15 cellular contexts compared by ENCODE assay signal in genomic region chr1:229112832-229113548, GRCh38.
"Had no signal": no experiment of that assay in that cellular context is flagged by ENCODE, and none has a peak within 500 bp of the region (broad histone marks: within the 10 kb centered on the region; RNA-seq: fewer than 3 reads in every experiment).

No MANE protein-coding gene starts in this region.

- H3K9ac ChIP-seq: parathyroid adenoma had no signal

- H2AFZ ChIP-seq: parathyroid adenoma had no signal

- H3K4me3 ChIP-seq: coronary artery, gastrocnemius medialis, heart right ventricle, psoas muscle, right lobe of liver, tibial nerve had no signal

- H3K9me3 ChIP-seq: gastrocnemius medialis, heart right ventricle, psoas muscle, right lobe of liver, tibial nerve had no signal

- H3K36me3 Mint-ChIP-seq: natural killer cell treated with Interleukin-12 subunit alpha and Interleukin-12 subunit beta and Interleukin-15 and Interleukin-18, amount 100 ng/mL, for 72 hours had no signal

- DNase-seq: central memory CD4-positive, alpha-beta T cell; effector memory CD4-positive, alpha-beta T cell; gastrocnemius medialis; heart right ventricle; islet precursor cell; mammary epithelial cell; occipital lobe; psoas muscle; retina; right lobe of liver; stimulated activated naive CD4-positive, alpha-beta T cell had no signal

- H3K4me3 Mint-ChIP-seq: natural killer cell treated with Interleukin-12 subunit alpha and Interleukin-12 subunit beta and Interleukin-15 and Interleukin-18, amount 100 ng/mL, for 72 hours had no signal

- H3K27ac Mint-ChIP-seq: natural killer cell treated with Interleukin-12 subunit alpha and Interleukin-12 subunit beta and Interleukin-15 and Interleukin-18, amount 100 ng/mL, for 72 hours had no signal

- H3K27ac ChIP-seq: gastrocnemius medialis, heart right ventricle, parathyroid adenoma, psoas muscle, tibial nerve had no signal

- H3K27me3 ChIP-seq: gastrocnemius medialis, right lobe of liver, tibial nerve had no signal

- H3K9me3 Mint-ChIP-seq: natural killer cell treated with Interleukin-12 subunit alpha and Interleukin-12 subunit beta and Interleukin-15 and Interleukin-18, amount 100 ng/mL, for 72 hours had no signal

- H3K36me3 ChIP-seq: gastrocnemius medialis, heart right ventricle, right lobe of liver, tibial nerve had no signal

- H3K4me1 ChIP-seq: parathyroid adenoma, psoas muscle had no signal

- H3K79me2 ChIP-seq: parathyroid adenoma had no signal
